26 cellular contexts compared by ENCODE assay signal in genomic region chr6:108543165-108543940, GRCh38. TPM values are rescaled to one million over a fixed set of nuclear protein-coding genes. Genes with fewer than 3 reads are reported as not detected.
DNase-seq lines count a peak whose midpoint lies in the region; ATAC-seq, FAIRE-seq and TF ChIP-seq lines count a peak whose summit lies in the region.
"Had no signal": no experiment of that assay in that cellular context is flagged by ENCODE, and none has a peak within 500 bp of the region (broad histone marks: within the 10 kb centered on the region; RNA-seq: fewer than 3 reads in every experiment).

No MANE protein-coding gene starts in this region.

- no peak for FAIRE-seq in K562 (lab: Jason Lieb, UNC)
- no peak for FAIRE-seq in HTR-8/SVneo (lab: Jason Lieb, UNC)
- FAIRE-seq: GM12891 had no signal

- H3K4me3 ChIP-seq in HEK293 (ENCODE audit: low read depth, low read length) = no peak overlapping the region
- H3K4me3 ChIP-seq in K562 = no peak overlapping the region
- H3K4me3 ChIP-seq: HAP-1, PC-9, SJCRH30 had no signal

- TF ChIP-seq POLR2A in K562 (conservative IDR thresholded peaks at IDR 0.05) = no peak

- H3K4me1 ChIP-seq in HEK293 (ENCODE audit: control insufficient read depth, insufficient read depth, low read length) = no peaks in the 10 kb centered on the region
- H3K4me1 ChIP-seq in K562 (replicated peaks in 1 of 2; ENCODE audit: control insufficient read depth in 2 of 2, insufficient read depth in 2 of 2, low read length in 2 of 2) = no peaks in the 10 kb centered on the region
- H3K4me1 ChIP-seq: HAP-1 had no signal

- H3K27me3 ChIP-seq in K562 (ENCODE audit: control insufficient read depth in 2 of 2, insufficient read depth in 2 of 2, low read length in 2 of 2) = no peaks in the 10 kb centered on the region
- H3K27me3 ChIP-seq: SJCRH30 had no signal

- WGBS in K562 (ENCODE audit: insufficient coverage, low coverage, missing lambda C conversion rate) = 23% methylated on average over 7 of the region's 7 CpGs

- H3K9me3 ChIP-seq in HEK293 (ENCODE audit: control insufficient read depth, insufficient read depth, low read depth, low read length) (no peaks in the 10 kb centered on the region), K562 (replicated peaks; ENCODE audit: control insufficient read depth, insufficient read depth, low read depth, low read length) (no peaks in the 10 kb centered on the region)
- H3K9me3 ChIP-seq: SJCRH30 had no signal

- no peaks in the 10 kb centered on the region for H4K20me1 ChIP-seq in K562 (replicated peaks; ENCODE audit: control insufficient read depth, insufficient read depth, low read length)

- peak; percentile 30 for DNase-seq in NCI-H146 treated with DMSO at 0.1 percent for 48 hours (lab: John Stamatoyannopoulos, UW; ENCODE audit: unreplicated experiment)
- no peak for DNase-seq in K562 (ENCODE audit: extremely low read depth in 1 of 4, low spot score in 3 of 4)
- DNase-seq in HTR-8/SVneo (ENCODE audit: insufficient read length, low spot score) = no peak
- no peak for DNase-seq in MV-4-11 (lab: John Stamatoyannopoulos, UW)
- DNase-seq in NCI-H446 treated with DMSO at 0.1 percent for 48 hours (lab: John Stamatoyannopoulos, UW) = no peak
- DNase-seq: C1 segment of cervical spinal cord; CD4-positive, alpha-beta memory T cell; COR-L47; DMS79; EL; GDM1; GOT3; KG1; NCI-H1092 treated with DMSO at 0.1 percent for 48 hours; NCI-H1436; NCI-H2029; NCI-H226; NCI-H526; PC-9; SJCRH30; T-helper 2 cell had no signal

- in situ Hi-C loops in K562 (cut with MboI) = loop anchor here (5.0 kb wide), 2 partner anchors 294 to 349 kb away; no protein-coding TSS in a partner anchor

- no peak overlapping the region for H2AFZ ChIP-seq in K562 (ENCODE audit: low read depth, low read length)
- H2AFZ ChIP-seq: PC-9 had no signal

- no peaks in the 10 kb centered on the region for H3K9me1 ChIP-seq in K562 (ENCODE audit: control insufficient read depth, insufficient read depth, low read length)

- H3K9ac ChIP-seq in K562 (ENCODE audit: insufficient read depth in 1 of 2, low read depth in 2 of 2, low read length in 2 of 2) = no peak overlapping the region

- CTCF ChIA-PET in HEK293 (lab: Yijun Ruan, JAX) = interaction anchor here (0.6 to 8.6 kb wide), 18 partner anchors 10 to 644 kb away, joined by 3 to 156 read pairs (median 10); partner anchors contain the start of gene ARMC2
- CTCF ChIA-PET in K562 (lab: Yijun Ruan, JAX; ENCODE audit: low intra/inter-chr PET ratio) = interaction anchor here (0.6 to 3.6 kb wide), 10 partner anchors 203 to 854 kb away, joined by 3 to 38 read pairs (median 11); no protein-coding TSS in a partner anchor

- ATAC-seq in K562 = peak; percentile 44; the same call in 2 of the 3 replicates
- ATAC-seq: Right ventricle myocardium inferior had no signal

- H3K27ac ChIP-seq in 22Rv1 (no peak overlapping the region), HEK293 (ENCODE audit: extremely low read depth, low read depth, low read length) (no peak overlapping the region), K562 (ENCODE audit: extremely low read depth, low read depth, low read length) (no peak overlapping the region)
- H3K27ac ChIP-seq: PC-9, SJCRH30 had no signal

- H3K4me2 ChIP-seq in K562 (ENCODE audit: insufficient read depth, low read length) = no peak overlapping the region
- H3K4me2 ChIP-seq: PC-9 had no signal

- TF ChIP-seq RAD21 in K562 (CRISPR knock-in tag; conservative IDR thresholded peaks at IDR 0.05 in 1 of 2, IDR thresholded peaks at IDR 0.05 in 1 of 2) = peak; percentile 46 to 58

- no peaks in the 10 kb centered on the region for H3K79me2 ChIP-seq in K562 (ENCODE audit: control insufficient read depth, insufficient read depth, low read length)

- POLR2A ChIA-PET in HEK293 (lab: Yijun Ruan, JAX) (interaction anchor here (1.6 to 1.9 kb wide), 3 partner anchors 15 to 350 kb away, joined by 5 to 7 read pairs (median 6); partner anchors contain the start of gene ARMC2), K562 (lab: Yijun Ruan, JAX) (interaction anchor here (1.8 to 4.1 kb wide), 2 partner anchors 8 to 14 kb away, joined by 9 to 17 read pairs; no protein-coding TSS in a partner anchor)

- intact Hi-C loops in K562 (cut with micrococcal nuclease) = loop anchor here (10.0 kb wide), 2 partner anchors 641 to 841 kb away; partner anchors contain the start of gene CD164

- TF ChIP-seq CTCF in 22Rv1 (IDR thresholded peaks at IDR 0.05) (0 out of 2 replicates have a peak, but pooled peaks have one; percentile 3), HEK293 (tag by site-specific recombination; IDR thresholded peaks at IDR 0.05) (no peak), K562 (IDR thresholded peaks at IDR 0.05 in 2 of 3, conservative IDR thresholded peaks at IDR 0.05 in 1 of 3; ENCODE audit: insufficient read depth in 2 of 3, low read depth in 1 of 3, low read length in 3 of 3) (peak in 2 of 3 experiments; percentile 28 to 53; a peak in 2 of 6 replicates)

- TF ChIP-seq EP300 in K562 (IDR thresholded peaks at IDR 0.05; ENCODE audit: low read length) = no peak

- no TSS peak for BruUV-seq in K562 (replicated peaks; lab: Mats Ljungman, UMichigan)

- H3K36me3 ChIP-seq in HEK293 (ENCODE audit: control insufficient read depth in 2 of 2, insufficient read depth in 1 of 2, low read length in 2 of 2) (no peaks in the 10 kb centered on the region), K562 (ENCODE audit: control insufficient read depth, insufficient read depth, low read length) (no peaks in the 10 kb centered on the region)
- H3K36me3 ChIP-seq: HAP-1, SJCRH30 had no signal

TF ChIP-seq in HEK293, 187 proteins besides CTCF, POLR2A, EP300 and RAD21:
- TF ChIP-seq ZIC2 (tag by site-specific recombination; IDR thresholded peaks at IDR 0.05) (peak; percentile 48), ZNF404 (tag by site-specific recombination; IDR thresholded peaks at IDR 0.05) (no peak)
TF ChIP-seq in HEK293: peak in this region for 1.

TF ChIP-seq in K562, 482 proteins besides CTCF, POLR2A, EP300 and RAD21:
- TF ChIP-seq MYC (IDR thresholded peaks at IDR 0.05; ENCODE audit: low read depth, low read length) = 0 out of 2 replicates have a peak, but pooled peaks have one; percentile 21
- TF ChIP-seq MYC (CRISPR knock-in tag; IDR thresholded peaks at IDR 0.05; ENCODE audit: borderline replicate concordance, low read depth) = no peak
- no peak for TF ChIP-seq RB1 (IDR thresholded peaks at IDR 0.05; ENCODE audit: low read depth)

RNA-seq across cellular contexts. Expression of gene FOXO3, which starts 17.4 kb away (rescaled TPM):
- total RNA-seq in K562 (2011; cell fraction: chromatin; rRNA removed; ENCODE audit: low replicate concordance) = 9.3 and 13.8 TPM in 2 replicates
- total RNA-seq in K562 (2011; cell fraction: nucleolus; rRNA removed) = 7.5 and 7.6 TPM in 2 replicates
- 7.3 and 7.9 TPM in 2 replicates for total RNA-seq in K562 (2011; cell fraction: nucleoplasm; rRNA removed)
- total RNA-seq in K562 (2014; rRNA removed) (6.0 and 7.3 TPM in 2 replicates), K562 (2014; rRNA removed; fragmentation: Illumina TruSeq; extraction: Trizol) (6.8 and 8.9 TPM in 2 replicates), K562 (2015; rRNA removed; fragmentation: Illumina TruSeq; extraction: Trizol) (5.2 and 5.3 TPM in 2 replicates), K562 (2021) (10.6 and 14.6 TPM in 2 replicates)
- polyA plus RNA-seq in K562 (2011; rRNA removed) (5.8 and 8.4 TPM in 2 replicates), K562 (2014; fragmentation: Illumina TruSeq; extraction: Trizol) (9.4 and 11.0 TPM in 2 replicates), K562 (2014; fragmentation: Nextera tagmentation; extraction: Ambion mirVana) (1 to 10 TPM; 3.0 to 4.7 TPM), K562 (2014; rRNA removed) (5.2 and 6.4 TPM in 2 replicates)
- polyA plus RNA-seq in K562 (2011; cell fraction: cytosol; rRNA removed) = 8.5 and 8.7 TPM in 2 replicates
- 5.1 and 6.3 TPM in 2 replicates for polyA plus RNA-seq in K562 (2011; cell fraction: nucleus; rRNA removed)
- polyA plus RNA-seq in K562 (2012) = 7.3 and 9.4 TPM in 2 replicates
- polyA minus RNA-seq in K562 (2011; rRNA and poly(A)+ RNA removed) = 23.3 and 23.7 TPM in 2 replicates
- polyA minus RNA-seq in K562 (2011; cell fraction: cytosol; rRNA and poly(A)+ RNA removed) = 12.4 and 15.8 TPM in 2 replicates
- 8.8 and 12.3 TPM in 2 replicates for polyA minus RNA-seq in K562 (2011; cell fraction: nucleus; rRNA and poly(A)+ RNA removed)
